1 cellular context compared by ENCODE assay signal in the genomic region with DNA sequence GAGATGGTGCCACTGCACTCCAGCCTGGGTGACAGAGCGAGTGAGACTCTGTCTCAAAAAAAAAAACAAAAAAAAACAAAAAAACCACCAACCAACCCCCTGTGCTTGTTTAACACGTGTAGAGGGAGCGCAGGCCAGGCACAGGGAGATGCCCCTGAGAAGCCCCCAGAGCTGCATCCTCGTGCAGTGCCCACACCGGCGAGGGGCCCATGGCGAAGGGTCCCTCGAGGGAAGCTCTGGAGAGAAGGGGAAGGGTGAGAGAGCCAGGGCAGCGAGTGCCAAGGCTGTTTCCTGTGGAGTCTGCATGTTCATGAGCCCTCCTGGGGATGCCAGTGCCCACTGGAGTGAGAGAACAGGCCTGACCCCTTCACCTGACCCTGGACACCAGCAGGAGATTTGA.
TF ChIP-seq lines count a peak whose summit lies in the region.

No MANE protein-coding gene starts in this region.

TF ChIP-seq in H1, 55 proteins besides CTCF, POLR2A, EP300 and RAD21:
- TF ChIP-seq RBBP5 (IDR thresholded peaks at IDR 0.05; ENCODE audit: borderline replicate concordance, low read depth, low read length) (no peak), TAF7 (optimal IDR thresholded peaks at IDR 0.05; ENCODE audit: borderline replicate concordance, low read depth, low read length) (no peak), FOSL1 (IDR thresholded peaks at IDR 0.05; ENCODE audit: insufficient read depth, low read depth, low read length) (no peak), RFX5 (IDR thresholded peaks at IDR 0.05; ENCODE audit: borderline replicate concordance, low read depth, low read length) (no peak), CEBPB (IDR thresholded peaks at IDR 0.05; ENCODE audit: low read depth, low read length) (no peak)
